In the genomic region with DNA sequence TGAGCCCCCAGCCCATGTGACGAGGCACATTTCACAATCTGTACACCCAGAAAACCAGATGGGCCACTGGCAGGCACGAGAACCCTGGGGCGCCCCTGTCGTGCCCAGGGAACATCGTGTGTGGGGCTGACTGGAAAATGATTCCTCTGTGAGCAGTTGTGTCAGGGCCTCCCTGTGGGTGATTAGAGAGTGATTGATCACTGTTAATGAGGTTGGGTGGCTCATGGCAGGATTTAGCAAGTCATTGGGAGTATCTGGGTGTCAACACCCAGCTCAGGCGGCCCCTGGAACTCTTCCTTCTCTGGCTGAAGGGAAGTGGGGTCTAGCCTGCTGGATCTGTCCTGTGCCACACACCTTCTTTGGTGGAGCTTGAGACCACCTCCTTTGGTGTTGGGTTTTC, we compare ENCODE assay signal across 25 cellular contexts. TPM values are rescaled to one million over a fixed set of nuclear protein-coding genes. Genes with fewer than 3 reads are reported as not detected.
DNase-seq lines count a peak whose midpoint lies in the region; ATAC-seq and TF ChIP-seq lines count a peak whose summit lies in the region.
"Had no signal": no experiment of that assay in that cellular context is flagged by ENCODE, and none has a peak within 500 bp of the region (broad histone marks: within the 10 kb centered on the region; RNA-seq: fewer than 3 reads in every experiment).

No MANE protein-coding gene starts in this region.

- no peak overlapping the region for H3K4me3 ChIP-seq in IMR-90 (ENCODE audit: insufficient read depth, low read depth, low read length)
- no peak overlapping the region for H3K4me3 ChIP-seq in Panc1 (ENCODE audit: low read depth in 2 of 2, low read length in 2 of 2)
- H3K4me3 ChIP-seq in A673 (ENCODE audit: low read depth, low read length, poor library complexity, severe bottlenecking) = no peak overlapping the region
- H3K4me3 ChIP-seq: GM12878, GM23338 had no signal

- peak overlapping the region; percentile 4; the same call in 1 of the 2 replicates for H2AK5ac ChIP-seq in IMR-90 (ENCODE audit: low read depth, low read length)

- intact Hi-C loops in IMR-90 (cut with micrococcal nuclease) (no loop called here), Panc1 (cut with micrococcal nuclease; ENCODE audit: unreplicated experiment) (no loop called here), A673 (cut with micrococcal nuclease; ENCODE audit: unreplicated experiment) (no loop called here)

- H3K27me3 ChIP-seq in IMR-90 (ENCODE audit: control insufficient read depth, insufficient read depth, low read length) = peaks cover 55% of the 10 kb centered on the region
- no peaks in the 10 kb centered on the region for H3K27me3 ChIP-seq in Panc1 (ENCODE audit: control insufficient read depth, insufficient read depth, low read length)
- H3K27me3 ChIP-seq in foreskin keratinocyte = no peaks in the 10 kb centered on the region
- H3K27me3 ChIP-seq in A673 (replicated peaks; ENCODE audit: insufficient read depth, low read depth, low read length, poor library complexity) = no peaks in the 10 kb centered on the region

- H3K56ac ChIP-seq in IMR-90 (ENCODE audit: extremely low read depth, insufficient read depth, low read length) = no peak overlapping the region

- ATAC-seq in IMR-90 (ENCODE audit: low read depth) (no peak), Panc1 (no peak), foreskin keratinocyte (no peak), GM21515 (IDR thresholded peaks at IDR 0.05; ENCODE audit: unreplicated experiment) (no peak), HG03469 (IDR thresholded peaks at IDR 0.05; ENCODE audit: unreplicated experiment) (no peak)
- ATAC-seq: GM12878, GM23338, HCT116 had no signal

- H3K4me1 ChIP-seq in IMR-90 (ENCODE audit: control insufficient read depth, insufficient read depth, low read length) = peaks cover 12% of the 10 kb centered on the region
- H3K4me1 ChIP-seq in Panc1 (ENCODE audit: control insufficient read depth, insufficient read depth, low read length) = peaks cover 28% of the 10 kb centered on the region
- peaks cover 33% of the 10 kb centered on the region for H3K4me1 ChIP-seq in foreskin keratinocyte
- H3K4me1 ChIP-seq in A673 (ENCODE audit: insufficient read depth, low read length, poor library complexity, severe bottlenecking) = peaks cover 18% of the 10 kb centered on the region
- H3K4me1 ChIP-seq: BE2C had no signal

- H3K4me2 ChIP-seq in IMR-90 (ENCODE audit: low read depth, low read length) = no peak overlapping the region
- H3K4me2 ChIP-seq: GM23338 had no signal

- CTCF ChIA-PET in IMR-90 (lab: Yijun Ruan, JAX) (no interaction called here), Panc1 (lab: Charles Lee) (interaction anchor here (1.9 kb wide), 1 partner anchor 67 kb away, joined by 4 read pairs; no protein-coding TSS in a partner anchor), A673 (lab: Charles Lee) (no interaction called here), RWPE1 (lab: Yijun Ruan, JAX) (interaction anchor here (0.6 to 1.7 kb wide), 4 partner anchors 20 to 126 kb away, joined by 3 to 6 read pairs (median 4); no protein-coding TSS in a partner anchor)

- no peaks in the 10 kb centered on the region for H3K79me1 ChIP-seq in IMR-90 (ENCODE audit: low read depth in 1 of 2, low read length in 2 of 2)

- H2BK20ac ChIP-seq in IMR-90 (ENCODE audit: low read depth, low read length) = no peak overlapping the region

- no peak overlapping the region for H2AK9ac ChIP-seq in IMR-90 (replicated peaks; ENCODE audit: low read depth, low read length, poor library complexity)

- no peak overlapping the region for H4K5ac ChIP-seq in IMR-90 (ENCODE audit: low read depth, low read length)

- H3K23ac ChIP-seq in IMR-90 (ENCODE audit: low read depth, low read length) = no peak overlapping the region

- TF ChIP-seq RAD21 in IMR-90 (IDR thresholded peaks at IDR 0.05; ENCODE audit: low read length) = no peak

- H3K9me1 ChIP-seq in IMR-90 (ENCODE audit: insufficient read depth, low read length) = peaks cover 7% of the 10 kb centered on the region

- H3K4ac ChIP-seq in IMR-90 (ENCODE audit: low read depth, low read length) = no peak overlapping the region

- no peak overlapping the region for H2BK15ac ChIP-seq in IMR-90 (ENCODE audit: low read depth, low read length)

- TF ChIP-seq CTCF in IMR-90 (conservative IDR thresholded peaks at IDR 0.05; ENCODE audit: low read depth, low read length) (no peak), Panc1 (IDR thresholded peaks at IDR 0.05) (no peak), foreskin keratinocyte (conservative IDR thresholded peaks at IDR 0.05) (no peak), A673 (conservative IDR thresholded peaks at IDR 0.05; ENCODE audit: low read depth, low read length) (no peak), RWPE1 (conservative IDR thresholded peaks at IDR 0.05; ENCODE audit: low read depth) (no peak)

- in situ Hi-C loops in IMR-90 (cut with MboI; ENCODE audit: low sequenced_read_pairs) (no loop called here), Panc1 (cut with HindIII; ENCODE audit: low pct_unique_long_range_greater_than_20kb, low sequenced_read_pairs) (no loop called here)

- H3K9ac ChIP-seq in IMR-90 (ENCODE audit: low read depth, low read length) = no peak overlapping the region

- no peak overlapping the region for H2BK120ac ChIP-seq in IMR-90 (ENCODE audit: low read depth, low read length)

- no peak for TF ChIP-seq POLR2A in IMR-90 (IDR thresholded peaks at IDR 0.05; ENCODE audit: low read depth, low read length)

- H2BK5ac ChIP-seq in IMR-90 (ENCODE audit: low read depth, low read length, poor library complexity, severe bottlenecking) = no peak overlapping the region

- H3K27ac ChIP-seq in IMR-90 (ENCODE audit: insufficient read depth, low read length) = no peak overlapping the region
- H3K27ac ChIP-seq in Panc1 (ENCODE audit: low read length) = peak overlapping the region; percentile 29; the same call in 1 of the 2 replicates
- H3K27ac ChIP-seq in epithelial cell of prostate = peak overlapping the region; percentile 98
- H3K27ac ChIP-seq in foreskin keratinocyte = peak overlapping the region; percentile 100
- H3K27ac ChIP-seq in A673 (ENCODE audit: low read depth, low read length, poor library complexity, severe bottlenecking) = no peak overlapping the region
- H3K27ac ChIP-seq in RWPE1 = no peak overlapping the region
- H3K27ac ChIP-seq: HL-60 had no signal

- dilution Hi-C loops in IMR-90 (cut with HindIII; ENCODE audit: low sequenced_read_pairs, unreplicated experiment) = no loop called here

- 20% methylated on average over 1 of the region's 6 CpGs; no CpG with 5 or more reads in 1 of the 2 experiments for WGBS in IMR-90 (ENCODE audit: extremely low coverage in 2 of 2, insufficient read length in 1 of 2), 2 experiments

- H3K9me3 ChIP-seq in IMR-90 (ENCODE audit: control insufficient read depth, insufficient read depth, low read length) (no peaks in the 10 kb centered on the region), Panc1 (ENCODE audit: control insufficient read depth, insufficient read depth, low read depth, low read length) (no peaks in the 10 kb centered on the region), A673 (ENCODE audit: low read depth, low read length, poor library complexity, severe bottlenecking) (no peaks in the 10 kb centered on the region)
- H3K9me3 ChIP-seq: BE2C had no signal

- H3K14ac ChIP-seq in IMR-90 (replicated peaks; ENCODE audit: low read depth, low read length) = no peak overlapping the region

- BruUV-seq in IMR-90 (replicated peaks; lab: Mats Ljungman, UMichigan) = no TSS peak
- BruUV-seq in Panc1 (replicated peaks; lab: Mats Ljungman, UMichigan) = no TSS peak
- BruUV-seq in A673 (replicated peaks; lab: Mats Ljungman, UMichigan) = no TSS peak

- H3K36me3 ChIP-seq in IMR-90 (ENCODE audit: control insufficient read depth, insufficient read depth, low read length) (no peaks in the 10 kb centered on the region), Panc1 (ENCODE audit: control insufficient read depth, insufficient read depth, low read length) (no peaks in the 10 kb centered on the region), A673 (ENCODE audit: insufficient read depth, low read length, poor library complexity, severe bottlenecking) (no peaks in the 10 kb centered on the region)
- H3K36me3 ChIP-seq: BE2C had no signal

- no peak overlapping the region for H2AFZ ChIP-seq in IMR-90 (replicated peaks; ENCODE audit: low read length, poor library complexity)
- H2AFZ ChIP-seq: GM23338 had no signal

- H4K8ac ChIP-seq in IMR-90 (ENCODE audit: low read depth in 2 of 2, low read length in 2 of 2) = no peak overlapping the region

- H4K91ac ChIP-seq in IMR-90 (ENCODE audit: insufficient read depth, low read depth, low read length) = no peak overlapping the region

- no peak overlapping the region for H3K18ac ChIP-seq in IMR-90 (ENCODE audit: low read depth, low read length)

- H4K20me1 ChIP-seq in IMR-90 (ENCODE audit: insufficient read depth, low read length) = no peaks in the 10 kb centered on the region

- POLR2A ChIA-PET in IMR-90 (lab: Charles Lee; ENCODE audit: unreplicated experiment) (no interaction called here), Panc1 (lab: Charles Lee) (no interaction called here), A673 (lab: Charles Lee; ENCODE audit: low non-redundant PET) (no interaction called here), RWPE1 (lab: Yijun Ruan, JAX; ENCODE audit: low non-redundant PET) (no interaction called here)

- no peak for DNase-seq in IMR-90
- no peak for DNase-seq in Panc1 (ENCODE audit: low read depth, low spot score)
- no peak for DNase-seq in epithelial cell of prostate (ENCODE audit: low read depth, low spot score)
- DNase-seq in foreskin keratinocyte = no peak
- DNase-seq in A673 (ENCODE audit: low spot score) = no peak
- DNase-seq in RWPE1 (ENCODE audit: low spot score) = no peak
- DNase-seq: ACHN; BE2C; C1 segment of cervical spinal cord; CD4-positive, CD25-positive, alpha-beta regulatory T cell; CD8-positive, alpha-beta memory T cell; COR-L47; DMS 273 treated with DMSO at 0.1 percent for 48 hours; DMS53; DND-41; EL; H7; HFFc6; KBM-7 had no signal

TF ChIP-seq in IMR-90, 13 proteins besides CTCF, POLR2A, EP300 and RAD21:
- TF ChIP-seq BHLHE40 (IDR thresholded peaks at IDR 0.05; ENCODE audit: low read depth, low read length) = no peak

RNA-seq across cellular contexts. Expression of gene GRHL3, which starts 5.7 kb away (rescaled TPM):
- not detected in 2 replicates for total RNA-seq in IMR-90 (2012; rRNA removed)
- not detected in 2 replicates for polyA plus RNA-seq in IMR-90 (2012; rRNA removed)
- 0.01 TPM in 1 of 2 replicates, not detected in the other for polyA plus RNA-seq in IMR-90 (2012; cell fraction: cytosol; rRNA removed)
- not detected in 2 replicates for polyA plus RNA-seq in IMR-90 (2012; cell fraction: nucleus; rRNA removed; ENCODE audit: low replicate concordance)
- total RNA-seq in Panc1 (2021; ENCODE audit: unreplicated experiment) = 16.7 TPM
- 23.1 TPM for polyA plus RNA-seq in Panc1 (2012; ENCODE audit: insufficient read length)
- total RNA-seq in foreskin keratinocyte = 2.2 and 2.5 TPM in 2 replicates
- polyA plus RNA-seq in foreskin keratinocyte = 1.2 and 1.5 TPM in 2 replicates
- 0.20 TPM in 1 of 2 replicates, not detected in the other for total RNA-seq in A673 (2021)
- total RNA-seq: CD4-positive, CD25-positive, alpha-beta regulatory T cell; HFFc6 had no signal
- polyA plus RNA-seq: CD4-positive, CD25-positive, alpha-beta regulatory T cell; CD8-positive, alpha-beta memory T cell had no signal

Comparison
In these comparisons a context has a peak if more than half of its experiments do, and no peak if none do; other contexts are left out.
1. H3K27ac ChIP-seq: peak in Panc1 (single experiment), epithelial cell of prostate (single experiment) and foreskin keratinocyte (single experiment); none in IMR-90 (single experiment), A673 (single experiment) and RWPE1 (single experiment).
2. CTCF ChIA-PET loops: an anchor here in Panc1 (1.9 kb wide) and RWPE1 (0.6 to 1.7 kb wide); none called in IMR-90 and A673.